ENCODE assay signal across 7 cellular contexts in genomic region chr16:19718624-19718965, GRCh38. TPM values are rescaled to one million over a fixed set of nuclear protein-coding genes. Genes with fewer than 3 reads are reported as not detected.
DNase-seq lines count a peak whose midpoint lies in the region; ATAC-seq and TF ChIP-seq lines count a peak whose summit lies in the region.

No MANE protein-coding gene starts in this region.

- H3K36me3 Mint-ChIP-seq in nephron (ENCODE audit: low read depth) = peaks cover 12% of the 10 kb centered on the region

- peak overlapping the region; percentile 96 to 98 (median 98) for H3K27ac Mint-ChIP-seq in nephron

- TF ChIP-seq CTCF in dorsolateral prefrontal cortex (IDR thresholded peaks at IDR 0.05 in 54 of 56, conservative IDR thresholded peaks at IDR 0.05 in 2 of 56; ENCODE audit: low read depth in 1 of 56, partially characterized antibody in 56 of 56) (no peak), nephron (IDR thresholded peaks at IDR 0.05; ENCODE audit: unreplicated experiment in 3 of 3) (no peak)

- ATAC-seq in GM19438 (IDR thresholded peaks at IDR 0.05; ENCODE audit: low read depth, unreplicated experiment) (peak; percentile 22), HG03108 (IDR thresholded peaks at IDR 0.05; ENCODE audit: unreplicated experiment) (no peak), HG02884 (IDR thresholded peaks at IDR 0.05; ENCODE audit: unreplicated experiment) (no peak)

- peak overlapping the region; percentile 97 to 99 (median 98) for H3K4me3 Mint-ChIP-seq in nephron

- peaks cover 25% of the 10 kb centered on the region for H3K4me1 Mint-ChIP-seq in nephron

- H3K27me3 Mint-ChIP-seq in nephron (ENCODE audit: low read depth) = no peaks in the 10 kb centered on the region

- no peaks in the 10 kb centered on the region for H3K9me3 Mint-ChIP-seq in nephron

- peak; percentile 38 for DNase-seq in NCI-H226
- DNase-seq in dorsolateral prefrontal cortex = peak in 3 of 10 donors; percentile 16 to 48 (median 38)
- no peak for DNase-seq in iPS-NIHi11 (ENCODE audit: low spot score)

- H3K27me3 ChIP-seq in dorsolateral prefrontal cortex = no peaks in the 10 kb centered on the region

- H3K4me3 ChIP-seq in dorsolateral prefrontal cortex = peak overlapping the region; percentile 64 to 100 (median 95)

- intact Hi-C loops in dorsolateral prefrontal cortex (cut with DNase I) = loop anchor here (2.0 to 5.0 kb wide), 3 partner anchors 159 to 166 kb away; partner anchors contain the start of genes GPRC5B (in 1 of the 2) and VPS35L (in 1 of the 2)

- peak overlapping the region in 52 of 59 donors; percentile 7 to 87 (median 74) for H3K27ac ChIP-seq in dorsolateral prefrontal cortex

RNA-seq across cellular contexts. Expression of gene IQCK, which starts 0.5 kb away (rescaled TPM):
- 10 to 100 TPM; 13.2 to 40.2 (median 23.3) TPM for total RNA-seq in dorsolateral prefrontal cortex

RNA-seq across cellular contexts. Expression of gene KNOP1, which starts 0.6 kb away (rescaled TPM):
- total RNA-seq in dorsolateral prefrontal cortex = 10 to 100 TPM; 13.0 to 94.8 (median 30.2) TPM
